1 cellular context compared by ENCODE assay signal in genomic region chr2:120680136-120680761, GRCh38.
TF ChIP-seq lines count a peak whose summit lies in the region.

No MANE protein-coding gene starts in this region.

TF ChIP-seq in K562, 482 proteins besides CTCF, POLR2A, EP300 and RAD21 (continued from another document):
- TF ChIP-seq REST (CRISPR knock-in tag; IDR thresholded peaks at IDR 0.05; ENCODE audit: low read depth) (no peak), MYC (IDR thresholded peaks at IDR 0.05; ENCODE audit: low read depth, low read length) (no peak), MYC (CRISPR knock-in tag; IDR thresholded peaks at IDR 0.05; ENCODE audit: borderline replicate concordance, low read depth) (no peak), ZFX (CRISPR knock-in tag; IDR thresholded peaks at IDR 0.05) (no peak), SNRNP70 (optimal IDR thresholded peaks at IDR 0.05; ENCODE audit: low read depth, low read length) (no peak), ZNF282 (CRISPR knock-in tag; IDR thresholded peaks at IDR 0.05) (no peak), RFX5 (IDR thresholded peaks at IDR 0.05; ENCODE audit: low read depth, low read length) (no peak), ZBTB7A (IDR thresholded peaks at IDR 0.05; ENCODE audit: borderline replicate concordance, control insufficient read depth, low read depth, low read length) (no peak), PHB (CRISPR knock-in tag; IDR thresholded peaks at IDR 0.05) (no peak), PYGO2 (tag; IDR thresholded peaks at IDR 0.05) (no peak), PCBP1 (IDR thresholded peaks at IDR 0.05; ENCODE audit: low read depth, low read length, poor library complexity, severe bottlenecking) (no peak), MXI1 (IDR thresholded peaks at IDR 0.05; ENCODE audit: low read depth, low read length) (no peak), NR3C1 (CRISPR knock-in tag; IDR thresholded peaks at IDR 0.05) (no peak), ZNF589 (CRISPR knock-in tag; IDR thresholded peaks at IDR 0.05; ENCODE audit: low read depth) (no peak), SLC30A9 (CRISPR knock-in tag; IDR thresholded peaks at IDR 0.05) (no peak), RHOXF2B (CRISPR knock-in tag; conservative IDR thresholded peaks at IDR 0.05) (no peak), XRCC5 (IDR thresholded peaks at IDR 0.05; ENCODE audit: low read depth, low read length) (0 out of 2 replicates have a peak, but pooled peaks have one; percentile 37), USF1 (CRISPR knock-in tag; IDR thresholded peaks at IDR 0.05) (peak; percentile 12; the same call in 1 of the 2 replicates), SUPT5H (IDR thresholded peaks at IDR 0.05) (no peak), GABPB1 (CRISPR knock-in tag; IDR thresholded peaks at IDR 0.05) (no peak), FOXA3 (CRISPR knock-in tag; conservative IDR thresholded peaks at IDR 0.05 in 1 of 2, IDR thresholded peaks at IDR 0.05 in 1 of 2) (no peak), CEBPB (tag; IDR thresholded peaks at IDR 0.05) (no peak), PHTF2 (CRISPR knock-in tag; IDR thresholded peaks at IDR 0.05) (no peak), TOE1 (IDR thresholded peaks at IDR 0.05; ENCODE audit: borderline replicate concordance) (0 out of 2 replicates have a peak, but pooled peaks have one; percentile 30), TOE1 (CRISPR knock-in tag; IDR thresholded peaks at IDR 0.05; ENCODE audit: borderline replicate concordance, low read depth) (no peak), GABPB2 (CRISPR knock-in tag; conservative IDR thresholded peaks at IDR 0.05) (no peak), ILF3 (IDR thresholded peaks at IDR 0.05; ENCODE audit: borderline replicate concordance) (no peak)
- TF ChIP-seq, protein P1, sequence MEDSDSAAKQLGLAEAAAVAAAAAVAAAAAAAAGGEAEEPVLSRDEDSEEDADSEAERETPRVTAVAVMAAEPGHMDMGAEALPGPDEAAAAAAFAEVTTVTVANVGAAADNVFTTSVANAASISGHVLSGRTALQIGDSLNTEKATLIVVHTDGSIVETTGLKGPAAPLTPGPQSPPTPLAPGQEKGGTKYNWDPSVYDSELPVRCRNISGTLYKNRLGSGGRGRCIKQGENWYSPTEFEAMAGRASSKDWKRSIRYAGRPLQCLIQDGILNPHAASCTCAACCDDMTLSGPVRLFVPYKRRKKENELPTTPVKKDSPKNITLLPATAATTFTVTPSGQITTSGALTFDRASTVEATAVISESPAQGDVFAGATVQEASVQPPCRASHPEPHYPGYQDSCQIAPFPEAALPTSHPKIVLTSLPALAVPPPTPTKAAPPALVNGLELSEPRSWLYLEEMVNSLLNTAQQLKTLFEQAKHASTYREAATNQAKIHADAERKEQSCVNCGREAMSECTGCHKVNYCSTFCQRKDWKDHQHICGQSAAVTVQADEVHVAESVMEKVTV (CRISPR knock-in tag; IDR thresholded peaks at IDR 0.05): peak; percentile 46; the same call in 1 of the 2 replicates
- TF ChIP-seq, protein P2, sequence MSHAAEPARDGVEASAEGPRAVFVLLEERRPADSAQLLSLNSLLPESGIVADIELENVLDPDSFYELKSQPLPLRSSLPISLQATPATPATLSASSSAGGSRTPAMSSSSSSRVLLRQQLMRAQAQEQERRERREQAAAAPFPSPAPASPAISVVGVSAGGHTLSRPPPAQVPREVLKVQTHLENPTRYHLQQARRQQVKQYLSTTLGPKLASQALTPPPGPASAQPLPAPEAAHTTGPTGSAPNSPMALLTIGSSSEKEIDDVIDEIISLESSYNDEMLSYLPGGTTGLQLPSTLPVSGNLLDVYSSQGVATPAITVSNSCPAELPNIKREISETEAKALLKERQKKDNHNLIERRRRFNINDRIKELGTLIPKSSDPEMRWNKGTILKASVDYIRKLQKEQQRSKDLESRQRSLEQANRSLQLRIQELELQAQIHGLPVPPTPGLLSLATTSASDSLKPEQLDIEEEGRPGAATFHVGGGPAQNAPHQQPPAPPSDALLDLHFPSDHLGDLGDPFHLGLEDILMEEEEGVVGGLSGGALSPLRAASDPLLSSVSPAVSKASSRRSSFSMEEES (CRISPR knock-in tag; IDR thresholded peaks at IDR 0.05): no peak
- TF ChIP-seq, protein P3, sequence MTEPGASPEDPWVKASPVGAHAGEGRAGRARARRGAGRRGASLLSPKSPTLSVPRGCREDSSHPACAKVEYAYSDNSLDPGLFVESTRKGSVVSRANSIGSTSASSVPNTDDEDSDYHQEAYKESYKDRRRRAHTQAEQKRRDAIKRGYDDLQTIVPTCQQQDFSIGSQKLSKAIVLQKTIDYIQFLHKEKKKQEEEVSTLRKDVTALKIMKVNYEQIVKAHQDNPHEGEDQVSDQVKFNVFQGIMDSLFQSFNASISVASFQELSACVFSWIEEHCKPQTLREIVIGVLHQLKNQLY (CRISPR knock-in tag; conservative IDR thresholded peaks at IDR 0.05): no peak
- TF ChIP-seq, protein P4, sequence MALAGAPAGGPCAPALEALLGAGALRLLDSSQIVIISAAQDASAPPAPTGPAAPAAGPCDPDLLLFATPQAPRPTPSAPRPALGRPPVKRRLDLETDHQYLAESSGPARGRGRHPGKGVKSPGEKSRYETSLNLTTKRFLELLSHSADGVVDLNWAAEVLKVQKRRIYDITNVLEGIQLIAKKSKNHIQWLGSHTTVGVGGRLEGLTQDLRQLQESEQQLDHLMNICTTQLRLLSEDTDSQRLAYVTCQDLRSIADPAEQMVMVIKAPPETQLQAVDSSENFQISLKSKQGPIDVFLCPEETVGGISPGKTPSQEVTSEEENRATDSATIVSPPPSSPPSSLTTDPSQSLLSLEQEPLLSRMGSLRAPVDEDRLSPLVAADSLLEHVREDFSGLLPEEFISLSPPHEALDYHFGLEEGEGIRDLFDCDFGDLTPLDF (CRISPR knock-in tag; IDR thresholded peaks at IDR 0.05): no peak
